20 cellular contexts compared by ENCODE assay signal in genomic region chr10:35025916-35026315, GRCh38.
DNase-seq lines count a peak whose midpoint lies in the region; ATAC-seq and TF ChIP-seq lines count a peak whose summit lies in the region.
"Had no signal": no experiment of that assay in that cellular context is flagged by ENCODE, and none has a peak within 500 bp of the region (broad histone marks: within the 10 kb centered on the region; RNA-seq: fewer than 3 reads in every experiment).

No MANE protein-coding gene starts in this region.

- peak; percentile 41 for DNase-seq in AG20443 (ENCODE audit: low spot score)
- DNase-seq in HT1080 (ENCODE audit: low read depth) = peak; percentile 79
- peak; percentile 67 to 77 for DNase-seq in cardiac fibroblast (ENCODE audit: low read depth in 2 of 2)
- DNase-seq in kidney tubule cell (ENCODE audit: low spot score) = peak; percentile 54
- no peak for DNase-seq in NCI-H1417 (lab: John Stamatoyannopoulos, UW)
- DNase-seq: activated CD4-positive, alpha-beta memory T cell treated with anti-CD3 and anti-CD28 coated beads for 36 hours; amygdala; DND-41; erythroblast; GOT3; naive B cell; NCI-H187 treated with DMSO at 0.1 percent for 48 hours; NCI-H524 treated with DMSO at 0.1 percent for 48 hours; OCI-M1; stimulated activated CD4-positive, alpha-beta T cell treated with anti-CD3 and anti-CD28 coated beads, Interleukin-15, amount 100 ng/mL, for 24 hours had no signal

- TF ChIP-seq CTCF in cardiac fibroblast (IDR thresholded peaks at IDR 0.05; ENCODE audit: low read depth, low read length) = no peak

- ATAC-seq in GM18873 (IDR thresholded peaks at IDR 0.05; ENCODE audit: low FRiP score, unreplicated experiment) = no peak
- ATAC-seq in GM21576 (IDR thresholded peaks at IDR 0.05; ENCODE audit: unreplicated experiment) = no peak
- ATAC-seq in HG02840 (IDR thresholded peaks at IDR 0.05; ENCODE audit: low FRiP score, unreplicated experiment) = no peak

- no peak overlapping the region for H3K4me3 ChIP-seq in cardiac fibroblast (replicated peaks in 1 of 2; ENCODE audit: low read depth in 2 of 2, low read length in 2 of 2)
- H3K4me3 ChIP-seq: coronary artery, prostate gland had no signal

Comparison
In these comparisons a context has a peak if more than half of its experiments do, and no peak if none do; other contexts are left out.
1. DNase-seq: peak in AG20443 (single experiment), HT1080 (single experiment), cardiac fibroblast (2 of 2) and kidney tubule cell (single experiment); none in NCI-H1417 (0 of 3).